In genomic region chr20:45963059-45964011, GRCh38 we compare ENCODE assay signal across 7 cellular contexts. TPM values are rescaled to one million over a fixed set of nuclear protein-coding genes. Genes with fewer than 3 reads are reported as not detected.
DNase-seq lines count a peak whose midpoint lies in the region; ATAC-seq and TF ChIP-seq lines count a peak whose summit lies in the region.

No MANE protein-coding gene starts in this region.

- intact Hi-C loops in uterus (cut with DNase I; ENCODE audit: low total_unique reads) = no loop called here

- H3K4me2 ChIP-seq in Karpas-422 (ENCODE audit: low read depth, low read length, poor library complexity, severe bottlenecking) = no peak overlapping the region

- no peak overlapping the region for H2AFZ ChIP-seq in Karpas-422 (ENCODE audit: low read length)

- H3K27me3 ChIP-seq in Karpas-422 (ENCODE audit: low read length) (no peaks in the 10 kb centered on the region), uterus (no peaks in the 10 kb centered on the region)

- no peak for TF ChIP-seq POLR2A in uterus (IDR thresholded peaks at IDR 0.05)

- CTCF ChIA-PET in T-cell (lab: Charles Lee) = interaction anchor here (1.0 to 2.1 kb wide), 4 partner anchors 30 to 165 kb away, joined by 3 to 8 read pairs (median 5); no protein-coding TSS in a partner anchor

- POLR2A ChIA-PET in T-cell (lab: Charles Lee) = interaction anchor here in 1 of 2 donors (0.5 kb wide), 2 partner anchors 21 to 139 kb away, joined by 3 to 4 read pairs; no protein-coding TSS in a partner anchor

- H3K4me1 Mint-ChIP-seq in T-cell (peaks cover 0 to 5% (median 2%) of the 10 kb centered on the region in 3 donors), immature natural killer cell (peaks cover 7 to 10% of the 10 kb centered on the region in 2 donors)

- H3K4me3 ChIP-seq in Karpas-422 (ENCODE audit: low read length) = no peak overlapping the region
- no peak overlapping the region for H3K4me3 ChIP-seq in uterus

- ATAC-seq in T-cell (replicated peaks in 1 of 4) (peak in 3 of 4 experiments; percentile 31 to 48 (median 36)), HG03442 (IDR thresholded peaks at IDR 0.05; ENCODE audit: unreplicated experiment) (no peak)

- H3K27ac Mint-ChIP-seq in T-cell (peak overlapping the region in 1 of 2 donors; percentile 67), immature natural killer cell (peak overlapping the region in 3 of 6 donors; percentile 57 to 73 (median 71))

- H3K27ac ChIP-seq in Karpas-422 (ENCODE audit: low read length) (no peak overlapping the region), uterus (no peak overlapping the region)

- H3K9me3 ChIP-seq in Karpas-422 (ENCODE audit: low read length) (no peaks in the 10 kb centered on the region), uterus (no peaks in the 10 kb centered on the region)

- no peaks in the 10 kb centered on the region for H3K9me2 ChIP-seq in Karpas-422 (replicated peaks; ENCODE audit: insufficient read depth, low read length)

- H3K36me3 ChIP-seq in Karpas-422 (ENCODE audit: insufficient read depth, low read length) (peaks cover 24% of the 10 kb centered on the region), uterus (no peaks in the 10 kb centered on the region)

- H3K27me3 Mint-ChIP-seq in T-cell = no peaks in the 10 kb centered on the region
- peaks cover 0 to 10% (median 3%) of the 10 kb centered on the region in 3 donors for H3K27me3 Mint-ChIP-seq in immature natural killer cell (ENCODE audit: low read depth in 3 of 3)

- H3K4me1 ChIP-seq in Karpas-422 (ENCODE audit: low read length) = no peaks in the 10 kb centered on the region
- H3K4me1 ChIP-seq in uterus = no peaks in the 10 kb centered on the region

- no peaks in the 10 kb centered on the region for H4K20me1 ChIP-seq in Karpas-422 (ENCODE audit: insufficient read depth, low read depth, low read length)

- H3K36me3 Mint-ChIP-seq in T-cell = peaks cover 49% of the 10 kb centered on the region
- peaks cover 15 to 43% (median 22%) of the 10 kb centered on the region in 3 donors for H3K36me3 Mint-ChIP-seq in immature natural killer cell

- peak; percentile 15 to 38 (median 31) for TF ChIP-seq CTCF in uterus (IDR thresholded peaks at IDR 0.05)

- no peaks in the 10 kb centered on the region for H3K9me3 Mint-ChIP-seq in T-cell
- H3K9me3 Mint-ChIP-seq in immature natural killer cell = no peaks in the 10 kb centered on the region

- no peak overlapping the region for H3K9ac ChIP-seq in Karpas-422 (ENCODE audit: low read length)

- H3K79me2 ChIP-seq in Karpas-422 (ENCODE audit: low read length) = no peaks in the 10 kb centered on the region

- DNase-seq in DMS53 treated with DMSO at 0.1 percent for 48 hours (lab: John Stamatoyannopoulos, UW; ENCODE audit: unreplicated experiment) (peak; percentile 72), Karpas-422 (peak; percentile 77), T-cell (peak in 1 of 34 experiments; percentile 23), immature natural killer cell (peak; percentile 37 to 55 (median 39)), uterus (no peak)
- DNase-seq in stimulated activated naive CD4-positive, alpha-beta T cell treated with Interleukin-2 at 50 U/mL for 16 hours (lab: John Stamatoyannopoulos, UW) = no peak

- H3K4me3 Mint-ChIP-seq in T-cell (no peak overlapping the region), immature natural killer cell (peak overlapping the region in 2 of 5 donors; percentile 32 to 33)

RNA-seq across cellular contexts. Expression of gene ZNF335, which starts 8.7 kb away (rescaled TPM):
- 13.2 and 20.3 TPM in 2 replicates for total RNA-seq in Karpas-422 (2014; rRNA removed; shearing (Covaris generic); ENCODE audit: low replicate concordance)
- total RNA-seq in T-cell (100 to 1,000 TPM in 1 of 5 donors, 10 to 100 TPM in 4; 58.6 to 106 (median 68.3) TPM), uterus (10 to 100 TPM; 14.9 to 40.0 (median 29.0) TPM)
- polyA plus RNA-seq in immature natural killer cell = 10 to 100 TPM in 1 of 3 donors, 1 to 10 TPM in 2; 7.1 to 17.9 (median 9.6) TPM

RNA-seq across cellular contexts. Expression of gene PCIF1, which starts 28.9 kb away (rescaled TPM):
- total RNA-seq in Karpas-422 (2014; rRNA removed; shearing (Covaris generic); ENCODE audit: low replicate concordance) = 10.0 and 12.0 TPM in 2 replicates
- total RNA-seq in T-cell (10 to 100 TPM; 74.4 to 78.7 (median 74.6) TPM), uterus (10 to 100 TPM; 11.0 to 71.0 (median 40.0) TPM)
- polyA plus RNA-seq in immature natural killer cell = 10 to 100 TPM; 78.4 to 93.4 (median 83.0) TPM

RNA-seq across cellular contexts. Expression of gene MMP9, which starts 45.4 kb away (rescaled TPM):
- not detected in 2 replicates for total RNA-seq in Karpas-422 (2014; rRNA removed; shearing (Covaris generic); ENCODE audit: low replicate concordance)
- 1 to 10 TPM in 2 of 5 donors, under 1 TPM in 3; 0.15 to 3.4 (median 0.47) TPM for total RNA-seq in T-cell
- polyA plus RNA-seq in immature natural killer cell = under 1 TPM in 1 of 3 donors, not detected in 2; 0.09 TPM
- total RNA-seq in uterus = under 1 TPM in 2 of 4 donors, not detected in 2; 0.24 to 0.35 TPM

RNA-seq across cellular contexts. Expression of gene PLTP, which starts 51.4 kb away (rescaled TPM):
- total RNA-seq in Karpas-422 (2014; rRNA removed; shearing (Covaris generic); ENCODE audit: low replicate concordance) = 19.8 and 29.0 TPM in 2 replicates
- 1 to 10 TPM in 3 of 5 donors, under 1 TPM in 1, not detected in 1; 0.35 to 1.7 (median 1.4) TPM for total RNA-seq in T-cell
- polyA plus RNA-seq in immature natural killer cell = 10 to 100 TPM in 1 of 3 donors, 1 to 10 TPM in 1, under 1 TPM in 1; 0.77 to 17.5 (median 7.3) TPM
- 100 to 1,000 TPM in 2 of 4 donors, 10 to 100 TPM in 2; 31.2 to 221 (median 113) TPM for total RNA-seq in uterus

Comparison
In these comparisons a context has a peak if more than half of its experiments do, and no peak if none do; other contexts are left out.
1. DNase-seq: peak in DMS53 treated with DMSO at 0.1 percent for 48 hours (single experiment), Karpas-422 (single experiment) and immature natural killer cell (3 of 3); none in uterus (0 of 2) and stimulated activated naive CD4-positive, alpha-beta T cell treated with Interleukin-2 at 50 U/mL for 16 hours (single experiment).